ENCODE assay signal across 8 cellular contexts in the genomic region with DNA sequence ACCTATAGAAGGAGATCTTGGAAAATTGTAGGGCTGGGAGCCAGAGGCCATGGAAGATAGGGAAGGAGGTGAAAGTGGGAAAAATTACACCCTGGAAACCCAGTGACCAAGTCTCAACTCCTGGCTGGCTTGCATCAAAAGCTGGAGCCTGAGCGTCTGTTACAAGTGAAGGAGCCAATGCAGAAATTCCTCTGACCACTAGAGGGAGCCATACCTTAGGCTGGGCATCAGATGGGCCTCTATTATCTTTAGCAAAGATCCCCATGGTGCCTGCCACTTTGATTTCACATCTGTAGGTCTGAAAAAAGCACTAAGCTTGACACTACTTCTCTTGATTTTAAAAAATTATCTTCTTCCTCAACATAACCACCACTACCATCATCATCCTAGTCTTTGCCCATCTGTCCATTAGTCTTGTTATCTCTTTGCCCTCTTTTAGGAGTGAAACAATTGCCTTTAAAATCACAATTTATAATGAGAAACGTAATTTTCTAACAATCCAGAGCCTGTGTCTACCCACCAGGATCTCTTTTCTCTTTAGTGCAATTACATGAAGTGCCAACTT.
A peak's percentile ranks its signal among the peaks of the same experiment; 100 is the strongest.
DNase-seq lines count a peak whose midpoint lies in the region; ATAC-seq and TF ChIP-seq lines count a peak whose summit lies in the region.

No MANE protein-coding gene starts in this region.

- H3K36me3 Mint-ChIP-seq in immature natural killer cell, result peaks cover 0 to 4% (median 3%) of the 10 kb centered on the region in 3 donors

- H3K27me3 Mint-ChIP-seq in immature natural killer cell (ENCODE audit: low read depth in 3 of 3), result peaks cover 0 to 2% (median 1%) of the 10 kb centered on the region in 3 donors

- H3K9me3 Mint-ChIP-seq in immature natural killer cell, result peaks cover 0 to 7% (median under 1%) of the 10 kb centered on the region in 6 donors

- H3K27ac Mint-ChIP-seq in immature natural killer cell, result no peak overlapping the region

- no peaks in the 10 kb centered on the region for H3K4me1 Mint-ChIP-seq in immature natural killer cell

- H3K27ac ChIP-seq in brain microvascular endothelial cell, result no peak overlapping the region

- ATAC-seq in GM18505 (IDR thresholded peaks at IDR 0.05; ENCODE audit: unreplicated experiment), result peak; percentile 81
- ATAC-seq in HG02885 (IDR thresholded peaks at IDR 0.05; ENCODE audit: poor library complexity, unreplicated experiment), result peak; percentile 93

- H3K27me3 ChIP-seq in brain microvascular endothelial cell (replicated peaks), result no peaks in the 10 kb centered on the region

- H3K4me3 ChIP-seq in brain microvascular endothelial cell (ENCODE audit: low read depth, low read length), result no peak overlapping the region

- in situ Hi-C loops in brain microvascular endothelial cell (cut with HindIII; ENCODE audit: low pct_ligation_motif_present, low sequenced_read_pairs), result loop anchor here (25.0 kb wide), 1 partner anchor 322 kb away; no protein-coding TSS in a partner anchor

- H3K4me3 Mint-ChIP-seq in immature natural killer cell, result no peak overlapping the region

- no peaks in the 10 kb centered on the region for H3K36me3 ChIP-seq in brain microvascular endothelial cell (replicated peaks)

- TF ChIP-seq POLR2A in GM18505 (IDR thresholded peaks at IDR 0.05; ENCODE audit: borderline replicate concordance, extremely low read depth, insufficient read depth, insufficient read length), result no peak

- peak; percentile 93 for TF ChIP-seq CTCF in brain microvascular endothelial cell (IDR thresholded peaks at IDR 0.05; ENCODE audit: low read depth, low read length, missing control alignments)

- DNase-seq in AG08395 (ENCODE audit: low spot score) (peak; percentile 84), NCI-H146 (lab: John Stamatoyannopoulos, UW) (peak; percentile 79), T follicular helper cell (ENCODE audit: low read depth) (peak; percentile 11), brain microvascular endothelial cell (peak; percentile 82), immature natural killer cell (peak; percentile 17 to 51 (median 29))
- peak; percentile 24 to 44 for DNase-seq in stimulated activated CD4-positive, alpha-beta T cell treated with anti-CD3 and anti-CD28 coated beads, Interleukin-15, amount 100 ng/mL, for 48 hours (ENCODE audit: low read depth in 2 of 2)

Comparison
In these comparisons a context has a peak if more than half of its experiments do, and no peak if none do; other contexts are left out.
1. DNase-seq: peak in every context shown above with its lines; median percentile 84 in AG08395; 82 in brain microvascular endothelial cell; 79 in NCI-H146; 34 in stimulated activated CD4-positive, alpha-beta T cell treated with anti-CD3 and anti-CD28 coated beads, Interleukin-15, amount 100 ng/mL, for 48 hours; 29 in immature natural killer cell; 11 in T follicular helper cell.